Comparison of ENCODE assay signal across 8 cellular contexts in genomic region chr3:120742198-120743080, GRCh38. TPM values are rescaled to one million over a fixed set of nuclear protein-coding genes. Genes with fewer than 3 reads are reported as not detected.
DNase-seq lines count a peak whose midpoint lies in the region; ATAC-seq and TF ChIP-seq lines count a peak whose summit lies in the region.

TSS of gene GTF2E1 (plus strand) at chr3:120742744. CDS start at chr3:120750553, 7,809 bp downstream.
TSS of gene RABL3 (minus strand) at chr3:120742516. CDS start at chr3:120742507, 9 bp downstream.

- H3K27ac ChIP-seq in ACC112 (ENCODE audit: low read depth, low read length) = peak within 1 kb of the TSS; percentile 90
- peak within 1 kb of the TSS; percentile 93 for H3K27ac ChIP-seq in VCaP
- H3K27ac ChIP-seq in breast epithelium = peak within 1 kb of the TSS; percentile 98 to 99
- peak within 1 kb of the TSS; percentile 96 for H3K27ac ChIP-seq in skeletal muscle tissue (ENCODE audit: low read depth, low read length)

- peak within 1 kb of the TSS; percentile 91 for H2AFZ ChIP-seq in ACC112 (ENCODE audit: low read length, unreplicated experiment)

- peaks cover 43% of the 10 kb centered on the region for H3K79me2 ChIP-seq in ACC112 (ENCODE audit: control insufficient read depth, insufficient read depth, low read length, unreplicated experiment)

- DNase-seq in NCI-H2196 treated with DMSO at 0.1 percent for 48 hours (lab: John Stamatoyannopoulos, UW; ENCODE audit: unreplicated experiment) (peak; percentile 100), breast epithelium (ENCODE audit: low spot score in 2 of 2) (peak; percentile 96 to 98)

- intact Hi-C loops in breast epithelium (cut with DNase I; ENCODE audit: low total_unique reads) = no loop called here

- ATAC-seq in GM18870 (IDR thresholded peaks at IDR 0.05; ENCODE audit: unreplicated experiment) (peak; percentile 99), HG03135 (IDR thresholded peaks at IDR 0.05; ENCODE audit: unreplicated experiment) (peak; percentile 99)

- H3K27me3 ChIP-seq in ACC112 (ENCODE audit: insufficient read depth, low read length) = no peaks in the 10 kb centered on the region
- H3K27me3 ChIP-seq in breast epithelium = no peaks in the 10 kb centered on the region
- H3K27me3 ChIP-seq in skeletal muscle tissue (ENCODE audit: control insufficient read depth in 3 of 3, insufficient read depth in 3 of 3, low read length in 3 of 3) = no peaks in the 10 kb centered on the region

- H3K36me3 ChIP-seq in ACC112 (ENCODE audit: insufficient read depth, low read length) = peaks cover 4% of the 10 kb centered on the region
- no peaks in the 10 kb centered on the region for H3K36me3 ChIP-seq in breast epithelium
- peaks cover 0 to 6% (median 3%) of the 10 kb centered on the region in 3 donors for H3K36me3 ChIP-seq in skeletal muscle tissue (ENCODE audit: control insufficient read depth in 3 of 3, insufficient read depth in 3 of 3, low read length in 3 of 3)

- TF ChIP-seq POLR2A in breast epithelium (IDR thresholded peaks at IDR 0.05) = peak; percentile 11

- no peak for TF ChIP-seq CTCF in VCaP (conservative IDR thresholded peaks at IDR 0.05)
- TF ChIP-seq CTCF in breast epithelium (IDR thresholded peaks at IDR 0.05) = peak in 1 of 3 donors; percentile 9

- peaks cover 0 to 4% of the 10 kb centered on the region in 2 donors for H3K9me3 ChIP-seq in breast epithelium
- H3K9me3 ChIP-seq in iPS-18c (ENCODE audit: control insufficient read depth, insufficient read depth, low read length) = peaks cover 6% of the 10 kb centered on the region
- H3K9me3 ChIP-seq in skeletal muscle tissue (ENCODE audit: control insufficient read depth in 3 of 3, low read length in 3 of 3) = peaks cover 0 to 2% (median 0%) of the 10 kb centered on the region in 3 donors

- H3K4me3 ChIP-seq in ACC112 (ENCODE audit: low read depth, low read length) (peak within 1 kb of the TSS; percentile 94), breast epithelium (peak within 1 kb of the TSS; percentile 69 to 97 (median 91)), iPS-18c (ENCODE audit: insufficient read depth, low read depth, low read length) (peak within 1 kb of the TSS; percentile 88), skeletal muscle tissue (ENCODE audit: low read length in 3 of 3) (peak within 1 kb of the TSS; percentile 95 to 100 (median 100))

- peaks cover 5% of the 10 kb centered on the region for H3K4me1 ChIP-seq in ACC112 (ENCODE audit: control insufficient read depth, insufficient read depth, low read length, unreplicated experiment)
- H3K4me1 ChIP-seq in breast epithelium = peaks cover 0 to 12% of the 10 kb centered on the region in 2 donors
- H3K4me1 ChIP-seq in skeletal muscle tissue (ENCODE audit: control insufficient read depth in 3 of 3, insufficient read depth in 3 of 3, low read length in 3 of 3) = peaks cover 11 to 13% (median 13%) of the 10 kb centered on the region in 3 donors

- H3K9ac ChIP-seq in skeletal muscle tissue (ENCODE audit: low read depth in 1 of 3, low read length in 3 of 3) = peak within 1 kb of the TSS; percentile 91 to 99 (median 93)

RNA-seq across cellular contexts. Expression of gene GTF2E1, which starts in this region (rescaled TPM):
- total RNA-seq in breast epithelium (10 to 100 TPM in 2 of 3 donors, 1 to 10 TPM in 1; 9.9 to 13.4 (median 12.7) TPM), skeletal muscle tissue (22.4 TPM)

RNA-seq across cellular contexts. Expression of gene RABL3, which starts in this region (rescaled TPM):
- total RNA-seq in breast epithelium (10 to 100 TPM; 20.6 to 35.4 (median 22.3) TPM), skeletal muscle tissue (5.7 TPM)

Comparison
In these comparisons a context has a peak if more than half of its experiments do, and no peak if none do; other contexts are left out.
1. Peak in every context shown above with its lines: DNase-seq, ATAC-seq, H3K4me3 ChIP-seq and H3K27ac ChIP-seq.